In genomic region chr14:82889701-82890100, GRCh38 we compare ENCODE assay signal across 28 cellular contexts.
"Had no signal": no experiment of that assay in that cellular context is flagged by ENCODE, and none has a peak within 500 bp of the region (broad histone marks: within the 10 kb centered on the region; RNA-seq: fewer than 3 reads in every experiment).

No MANE protein-coding gene starts in this region.

- H3K4me3 Mint-ChIP-seq: activated CD4-positive, alpha-beta memory T cell treated with anti-CD3 and anti-CD28 coated beads, Interleukin-2, amount 10 ng/mL, durations not matched to agents 7 days and 5 days; activated CD4-positive, alpha-beta T cell treated with anti-CD3 and anti-CD28 coated beads, Interleukin-2, amount 10 ng/mL, durations not matched to agents 7 days and 5 days; activated naive CD4-positive, alpha-beta T cell treated with anti-CD3 and anti-CD28 coated beads for 36 hours; activated naive CD4-positive, alpha-beta T cell treated with anti-CD3 and anti-CD28 coated beads, Interleukin-2, amount 50 U/mL, for 24 hours; activated naive CD8-positive, alpha-beta T cell treated with anti-CD3 and anti-CD28 coated beads for 36 hours; activated naive CD8-positive, alpha-beta T cell treated with anti-CD3 and anti-CD28 coated beads, Interleukin-2, amount 50 U/mL, for 24 hours; activated T-cell treated with anti-CD3 and anti-CD28 coated beads, Interleukin-2, amount 50 U/mL, for 4 hours; activated T-helper 1 cell treated with anti-CD3 and anti-CD28 coated beads, Interleukin-12 subunit alpha, Interleukin-12 subunit beta, Interleukin-2, Interleukin-4 antibody, amounts not matched to agents 30 ng/mL and 10 ng/mL and 1 ng/mL, durations not matched to agents 14 hours and 24 hours and 36 hours; effector memory CD8-positive, alpha-beta T cell had no signal

- H3K27ac Mint-ChIP-seq: activated CD4-positive, alpha-beta memory T cell treated with anti-CD3 and anti-CD28 coated beads, Interleukin-2, amount 10 ng/mL, durations not matched to agents 7 days and 5 days; activated CD4-positive, alpha-beta T cell treated with anti-CD3 and anti-CD28 coated beads, Interleukin-2, amount 10 ng/mL, durations not matched to agents 7 days and 5 days; activated naive CD4-positive, alpha-beta T cell treated with anti-CD3 and anti-CD28 coated beads for 36 hours; activated naive CD4-positive, alpha-beta T cell treated with anti-CD3 and anti-CD28 coated beads, Interleukin-2, amount 50 U/mL, for 24 hours; activated naive CD8-positive, alpha-beta T cell treated with anti-CD3 and anti-CD28 coated beads for 36 hours; activated naive CD8-positive, alpha-beta T cell treated with anti-CD3 and anti-CD28 coated beads, Interleukin-2, amount 50 U/mL, for 24 hours; activated T-helper 1 cell treated with anti-CD3 and anti-CD28 coated beads, Interleukin-12 subunit alpha, Interleukin-12 subunit beta, Interleukin-2, Interleukin-4 antibody, amounts not matched to agents 30 ng/mL and 10 ng/mL and 1 ng/mL, durations not matched to agents 14 hours and 24 hours and 36 hours; activated T-helper 2 cell treated with anti-CD3 and anti-CD28 coated beads, Interferon-gamma antibody, Interleukin-2, Interleukin-4, amounts not matched to agents 10 μg/mL and 5 μg/mL and 100 μg/mL, durations not matched to agents 14 hours and 24 hours and 36 hours; effector memory CD8-positive, alpha-beta T cell had no signal

- H3K36me3 Mint-ChIP-seq: activated naive CD4-positive, alpha-beta T cell treated with anti-CD3 and anti-CD28 coated beads, Interleukin-2, amount 50 U/mL, for 24 hours; activated naive CD8-positive, alpha-beta T cell treated with anti-CD3 and anti-CD28 coated beads for 36 hours had no signal

- H3K9me3 ChIP-seq: adrenal gland, body of pancreas, esophagus muscularis mucosa, gastrocnemius medialis had no signal

- H3K27ac ChIP-seq: adrenal gland, body of pancreas, esophagus muscularis mucosa, foreskin keratinocyte, gastrocnemius medialis had no signal

- H3K36me3 ChIP-seq: adrenal gland, esophagus muscularis mucosa, gastrocnemius medialis had no signal

- H3K4me1 Mint-ChIP-seq: activated CD4-positive, alpha-beta memory T cell treated with anti-CD3 and anti-CD28 coated beads, Interleukin-2, amount 10 ng/mL, durations not matched to agents 7 days and 5 days; activated CD4-positive, alpha-beta T cell treated with anti-CD3 and anti-CD28 coated beads, Interleukin-2, amount 10 ng/mL, durations not matched to agents 7 days and 5 days; activated naive CD4-positive, alpha-beta T cell treated with anti-CD3 and anti-CD28 coated beads, Interleukin-2, amount 50 U/mL, for 24 hours; activated naive CD8-positive, alpha-beta T cell treated with anti-CD3 and anti-CD28 coated beads for 36 hours; activated naive CD8-positive, alpha-beta T cell treated with anti-CD3 and anti-CD28 coated beads, Interleukin-2, amount 50 U/mL, for 24 hours had no signal

- DNase-seq: activated CD4-positive, alpha-beta memory T cell treated with anti-CD3 and anti-CD28 coated beads, Interleukin-2, amount 10 ng/mL, durations not matched to agents 7 days and 5 days; activated CD4-positive, alpha-beta T cell treated with anti-CD3 and anti-CD28 coated beads for 1 hour; activated CD4-positive, alpha-beta T cell treated with anti-CD3 and anti-CD28 coated beads for 4 hours; activated CD4-positive, alpha-beta T cell treated with anti-CD3 and anti-CD28 coated beads, Interleukin-2, amount 10 ng/mL, durations not matched to agents 7 days and 5 days; activated CD4-positive, alpha-beta T cell treated with anti-CD3 and anti-CD28 coated beads, Interleukin-2, amount 50 U/mL, for 4 hours; activated CD8-positive, alpha-beta memory T cell treated with anti-CD3 and anti-CD28 coated beads, Interleukin-2, amount 50 U/mL, for 48 hours; activated effector memory CD4-positive, alpha-beta T cell treated with anti-CD3 and anti-CD28 coated beads, Interleukin-2, amount 50 U/mL, for 16 hours; activated naive CD4-positive, alpha-beta T cell treated with anti-CD3 and anti-CD28 coated beads for 36 hours; activated naive CD8-positive, alpha-beta T cell treated with anti-CD3 and anti-CD28 coated beads for 36 hours; activated naive CD8-positive, alpha-beta T cell treated with anti-CD3 and anti-CD28 coated beads, Interleukin-2, amount 50 U/mL, for 24 hours; activated T-cell treated with anti-CD3 and anti-CD28 coated beads, Interleukin-2, amount 50 U/mL, for 4 hours; adrenal gland; amygdala; aorta; body of pancreas; caudate nucleus; cortex of kidney; dermis blood vessel endothelial cell; effector CD4-positive, alpha-beta T cell; effector memory CD8-positive, alpha-beta T cell; erythroblast; foreskin keratinocyte; gastrocnemius medialis; T-helper 2 cell had no signal

- H3K4me3 ChIP-seq: adrenal gland, body of pancreas, esophagus muscularis mucosa, gastrocnemius medialis had no signal

- H3K4me1 ChIP-seq: adrenal gland, body of pancreas, esophagus muscularis mucosa, foreskin keratinocyte, gastrocnemius medialis had no signal

- H3K27me3 ChIP-seq: adrenal gland, body of pancreas, esophagus muscularis mucosa, foreskin keratinocyte, gastrocnemius medialis had no signal

- H3K27me3 Mint-ChIP-seq: activated CD4-positive, alpha-beta memory T cell treated with anti-CD3 and anti-CD28 coated beads, Interleukin-2, amount 10 ng/mL, durations not matched to agents 7 days and 5 days; activated CD4-positive, alpha-beta T cell treated with anti-CD3 and anti-CD28 coated beads, Interleukin-2, amount 10 ng/mL, durations not matched to agents 7 days and 5 days; activated naive CD4-positive, alpha-beta T cell treated with anti-CD3 and anti-CD28 coated beads, Interleukin-2, amount 50 U/mL, for 24 hours; activated naive CD8-positive, alpha-beta T cell treated with anti-CD3 and anti-CD28 coated beads for 36 hours; activated naive CD8-positive, alpha-beta T cell treated with anti-CD3 and anti-CD28 coated beads, Interleukin-2, amount 50 U/mL, for 24 hours; effector memory CD8-positive, alpha-beta T cell had no signal

- ATAC-seq: activated naive CD8-positive, alpha-beta T cell treated with anti-CD3 and anti-CD28 coated beads, Interleukin-2, amount 50 U/mL, for 24 hours; activated T-cell treated with anti-CD3 and anti-CD28 coated beads, Interleukin-2, amount 50 U/mL, for 4 hours; body of pancreas; effector memory CD8-positive, alpha-beta T cell; foreskin keratinocyte; gastrocnemius medialis had no signal
